In the genomic region with DNA sequence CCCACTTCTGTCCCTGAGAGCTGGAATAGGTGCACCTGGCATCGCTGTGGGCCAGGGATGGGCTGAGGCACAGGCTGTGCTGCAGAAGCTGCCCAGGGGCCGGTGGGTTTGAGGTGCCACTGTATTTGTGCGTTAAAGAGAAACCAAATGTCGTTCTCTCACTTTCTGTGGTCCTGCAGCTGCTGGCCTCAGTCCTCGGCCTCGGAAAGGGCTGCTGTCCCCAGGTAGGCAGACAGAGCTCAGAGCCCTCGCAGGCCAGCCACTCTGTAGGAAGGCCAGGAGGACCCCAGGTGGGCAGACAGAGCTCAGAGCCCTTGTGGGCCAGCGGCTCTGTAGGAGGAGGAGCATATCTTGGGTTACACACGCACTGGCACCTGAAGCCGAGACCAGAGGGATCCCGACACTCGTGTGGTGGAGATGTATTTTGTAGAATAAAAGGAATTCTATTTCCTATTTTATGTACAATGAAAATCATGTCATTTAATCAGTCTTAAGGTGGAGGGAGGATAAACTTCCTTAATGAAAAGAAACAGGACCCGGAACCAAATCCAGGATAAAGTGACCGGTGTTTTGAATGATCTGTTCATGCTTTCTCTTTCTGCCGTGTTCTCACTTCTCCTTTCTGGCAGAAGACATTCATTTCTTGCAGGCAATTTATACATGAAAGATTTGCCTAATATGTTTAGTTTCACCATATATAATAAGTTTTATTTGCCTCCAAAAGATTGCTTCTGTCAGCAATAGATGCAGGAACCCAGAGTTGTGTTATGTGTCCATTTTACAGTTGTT, we compare ENCODE assay signal across 8 cellular contexts. TPM values are rescaled to one million over a fixed set of nuclear protein-coding genes. Genes with fewer than 3 reads are reported as not detected.
DNase-seq lines count a peak whose midpoint lies in the region; ATAC-seq and TF ChIP-seq lines count a peak whose summit lies in the region.

No MANE protein-coding gene starts in this region.

- peak overlapping the region in 1 of 3 donors; percentile 45 for H3K9ac ChIP-seq in skeletal muscle tissue (ENCODE audit: low read depth in 1 of 3, low read length in 3 of 3)

- H3K9me3 ChIP-seq in skeletal muscle tissue (ENCODE audit: control insufficient read depth in 3 of 3, low read length in 3 of 3) = no peaks in the 10 kb centered on the region
- H3K9me3 ChIP-seq in A673 (ENCODE audit: low read depth, low read length, poor library complexity, severe bottlenecking) = no peaks in the 10 kb centered on the region

- H3K27ac ChIP-seq in cingulate gyrus (ENCODE audit: low read depth, low read length) = peak overlapping the region; percentile 54
- H3K27ac ChIP-seq in skeletal muscle tissue (ENCODE audit: low read depth, low read length) = peak overlapping the region; percentile 66
- no peak overlapping the region for H3K27ac ChIP-seq in A673 (ENCODE audit: low read depth, low read length, poor library complexity, severe bottlenecking)

- no TSS peak for BruUV-seq in A673 (replicated peaks; lab: Mats Ljungman, UMichigan)

- peak; percentile 50 for ATAC-seq in GM19452 (IDR thresholded peaks at IDR 0.05; ENCODE audit: unreplicated experiment)
- ATAC-seq in HG03457 (IDR thresholded peaks at IDR 0.05; ENCODE audit: unreplicated experiment) = peak; percentile 42
- no peak for ATAC-seq in HG03469 (IDR thresholded peaks at IDR 0.05; ENCODE audit: unreplicated experiment)

- CTCF ChIA-PET in A673 (lab: Charles Lee) = no interaction called here

- intact Hi-C loops in A673 (cut with micrococcal nuclease; ENCODE audit: unreplicated experiment) = no loop called here

- peaks cover 17 to 27% (median 17%) of the 10 kb centered on the region in 3 donors for H3K4me1 ChIP-seq in skeletal muscle tissue (ENCODE audit: control insufficient read depth in 3 of 3, insufficient read depth in 3 of 3, low read length in 3 of 3)
- peaks cover 13% of the 10 kb centered on the region for H3K4me1 ChIP-seq in A673 (ENCODE audit: insufficient read depth, low read length, poor library complexity, severe bottlenecking)

- POLR2A ChIA-PET in A673 (lab: Charles Lee; ENCODE audit: low non-redundant PET) = no interaction called here

- no peak for TF ChIP-seq CTCF in A673 (conservative IDR thresholded peaks at IDR 0.05; ENCODE audit: low read depth, low read length)

- no peaks in the 10 kb centered on the region for H3K36me3 ChIP-seq in skeletal muscle tissue (ENCODE audit: control insufficient read depth in 3 of 3, insufficient read depth in 3 of 3, low read length in 3 of 3)
- no peaks in the 10 kb centered on the region for H3K36me3 ChIP-seq in A673 (ENCODE audit: insufficient read depth, low read length, poor library complexity, severe bottlenecking)

- no peaks in the 10 kb centered on the region for H3K27me3 ChIP-seq in skeletal muscle tissue (ENCODE audit: control insufficient read depth in 3 of 3, insufficient read depth in 3 of 3, low read length in 3 of 3)
- H3K27me3 ChIP-seq in A673 (replicated peaks; ENCODE audit: insufficient read depth, low read depth, low read length, poor library complexity) = no peaks in the 10 kb centered on the region

- H3K4me3 ChIP-seq in skeletal muscle tissue (ENCODE audit: low read length in 3 of 3) (peak overlapping the region in 2 of 3 donors; percentile 29 to 41), A673 (ENCODE audit: low read depth, low read length, poor library complexity, severe bottlenecking) (no peak overlapping the region)

- DNase-seq in occipital lobe (lab: John Stamatoyannopoulos, UW) (no peak), A673 (ENCODE audit: low spot score) (no peak), NCI-H446 (lab: John Stamatoyannopoulos, UW) (no peak)

RNA-seq across cellular contexts. Expression of a gene that starts 54.4 kb away (rescaled TPM):
- 0.52 TPM for total RNA-seq in skeletal muscle tissue
- total RNA-seq in occipital lobe = 1.2 TPM
- total RNA-seq in A673 (2021) = 4.8 TPM in 2 replicates
